8 cellular contexts compared by ENCODE assay signal in the genomic region with DNA sequence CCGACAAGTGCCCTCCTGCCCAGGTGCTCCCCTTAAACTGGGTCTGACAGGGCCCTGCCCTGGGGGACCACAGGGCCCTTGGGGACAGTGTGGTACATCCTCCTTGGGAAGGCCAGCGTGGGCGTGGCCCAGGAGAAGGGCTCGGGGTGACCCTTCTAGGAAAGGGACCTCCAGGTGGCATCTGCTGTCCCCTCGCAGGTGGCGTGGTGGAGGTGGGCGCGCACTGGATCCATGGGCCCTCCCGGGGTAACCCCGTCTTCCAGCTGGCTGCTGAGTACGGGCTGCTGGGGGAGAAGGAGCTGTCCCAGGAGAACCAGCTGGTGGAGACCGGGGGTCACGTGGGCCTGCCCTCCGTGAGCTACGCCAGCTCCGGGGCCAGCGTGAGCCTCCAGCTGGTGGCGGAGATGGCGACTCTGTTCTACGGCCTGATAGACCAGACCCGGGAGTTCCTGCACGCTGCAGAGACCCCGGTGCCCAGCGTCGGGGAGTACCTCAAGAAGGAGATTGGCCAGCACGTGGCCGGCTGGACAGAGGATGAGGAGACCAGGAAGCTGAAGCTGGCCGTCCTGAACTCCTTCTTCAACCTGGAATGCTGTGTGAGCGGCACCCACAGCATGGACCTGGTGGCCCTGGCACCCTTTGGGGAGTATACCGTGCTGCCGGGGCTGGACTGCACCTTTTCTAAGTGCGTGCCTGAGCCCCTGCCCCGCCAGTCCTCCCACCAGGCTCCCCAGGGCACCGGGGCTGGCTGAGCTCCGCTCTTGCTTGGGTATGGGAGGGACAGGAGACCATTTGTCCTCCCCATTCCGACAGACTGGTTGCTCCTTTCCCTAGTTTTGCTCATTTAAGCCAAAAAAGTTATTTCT. TPM values are rescaled to one million over a fixed set of nuclear protein-coding genes. Genes with fewer than 3 reads are reported as not detected.
DNase-seq lines count a peak whose midpoint lies in the region; ATAC-seq, FAIRE-seq and TF ChIP-seq lines count a peak whose summit lies in the region.
"Had no signal": no experiment of that assay in that cellular context is flagged by ENCODE, and none has a peak within 500 bp of the region (broad histone marks: within the 10 kb centered on the region; RNA-seq: fewer than 3 reads in every experiment).

No MANE protein-coding gene starts in this region.

- peak overlapping the region; percentile 83 for H3K4me3 Mint-ChIP-seq in T-helper 17 cell

- TF ChIP-seq CTCF in AG10803 (conservative IDR thresholded peaks at IDR 0.05; ENCODE audit: low read length) (no peak), left lung (IDR thresholded peaks at IDR 0.05) (no peak)

- DNase-seq in AG10803 (ENCODE audit: low read depth) = no peak
- no peak for DNase-seq in T-helper 17 cell
- peak in 1 of 2 donors; percentile 82 for DNase-seq in left lung
- DNase-seq in H54 (ENCODE audit: insufficient read length, low spot score) = no peak
- DNase-seq in retina = no peak

- H3K4me1 Mint-ChIP-seq in T-helper 17 cell = peaks cover 8% of the 10 kb centered on the region

- no peak overlapping the region for H3K27ac ChIP-seq in left lung

- ATAC-seq in T-helper 17 cell = no peak
- no peak for ATAC-seq in left lung
- no peak for ATAC-seq in GM21825 (IDR thresholded peaks at IDR 0.05; ENCODE audit: unreplicated experiment)

- peak overlapping the region; percentile 41 for H3K27ac Mint-ChIP-seq in T-helper 17 cell

- peaks cover 0 to 29% of the 10 kb centered on the region in 2 donors for H3K27me3 ChIP-seq in left lung

- TF ChIP-seq POLR2A in H54 (IDR thresholded peaks at IDR 0.05; ENCODE audit: low read depth, low read length) = no peak

- peaks cover 4 to 26% of the 10 kb centered on the region in 2 donors for H3K4me1 ChIP-seq in left lung

- no peaks in the 10 kb centered on the region for H3K27me3 Mint-ChIP-seq in T-helper 17 cell

- H3K9me3 ChIP-seq in T-helper 17 cell (ENCODE audit: control insufficient read depth, low read length, poor library complexity, severe bottlenecking) (no peaks in the 10 kb centered on the region), left lung (no peaks in the 10 kb centered on the region)

- H3K36me3 ChIP-seq in left lung = no peaks in the 10 kb centered on the region

- intact Hi-C loops in left lung (cut with DNase I) = no loop called here

- H3K4me3 ChIP-seq in AG10803 (ENCODE audit: low read length) = peak overlapping the region; percentile 59
- peak overlapping the region; percentile 61 to 81 for H3K4me3 ChIP-seq in left lung

- FAIRE-seq in H54 (lab: Jason Lieb, UNC) = no peak
- FAIRE-seq: GM18507, islet of Langerhans had no signal

- no peaks in the 10 kb centered on the region for H3K36me3 Mint-ChIP-seq in T-helper 17 cell (ENCODE audit: low read depth)

RNA-seq across cellular contexts. Expression of a gene that starts 1.0 kb away (rescaled TPM):
- total RNA-seq in T-helper 17 cell (1 to 10 TPM; 3.5 to 6.3 TPM), left lung (1 to 10 TPM; 5.7 to 7.1 TPM)

RNA-seq across cellular contexts. Expression of a gene that starts 6.9 kb away (rescaled TPM):
- total RNA-seq in T-helper 17 cell (10 to 100 TPM; 18.2 to 20.2 TPM), left lung (10 to 100 TPM; 71.0 to 85.9 TPM)

RNA-seq across cellular contexts. Expression of a gene that starts 13.9 kb away (rescaled TPM):
- 10 to 100 TPM; 48.7 to 51.2 TPM for total RNA-seq in T-helper 17 cell
- total RNA-seq in left lung = 10 to 100 TPM; 31.5 to 46.5 TPM

RNA-seq across cellular contexts. Expression of a gene that starts 22.2 kb away (rescaled TPM):
- total RNA-seq in T-helper 17 cell = 1 to 10 TPM; 6.3 to 9.1 TPM
- total RNA-seq in left lung = 10 to 100 TPM; 12.1 to 24.1 TPM

RNA-seq across cellular contexts. Expression of a gene that starts 32.9 kb away (rescaled TPM):
- total RNA-seq in T-helper 17 cell (not detected), left lung (not detected)
